In the genomic region with DNA sequence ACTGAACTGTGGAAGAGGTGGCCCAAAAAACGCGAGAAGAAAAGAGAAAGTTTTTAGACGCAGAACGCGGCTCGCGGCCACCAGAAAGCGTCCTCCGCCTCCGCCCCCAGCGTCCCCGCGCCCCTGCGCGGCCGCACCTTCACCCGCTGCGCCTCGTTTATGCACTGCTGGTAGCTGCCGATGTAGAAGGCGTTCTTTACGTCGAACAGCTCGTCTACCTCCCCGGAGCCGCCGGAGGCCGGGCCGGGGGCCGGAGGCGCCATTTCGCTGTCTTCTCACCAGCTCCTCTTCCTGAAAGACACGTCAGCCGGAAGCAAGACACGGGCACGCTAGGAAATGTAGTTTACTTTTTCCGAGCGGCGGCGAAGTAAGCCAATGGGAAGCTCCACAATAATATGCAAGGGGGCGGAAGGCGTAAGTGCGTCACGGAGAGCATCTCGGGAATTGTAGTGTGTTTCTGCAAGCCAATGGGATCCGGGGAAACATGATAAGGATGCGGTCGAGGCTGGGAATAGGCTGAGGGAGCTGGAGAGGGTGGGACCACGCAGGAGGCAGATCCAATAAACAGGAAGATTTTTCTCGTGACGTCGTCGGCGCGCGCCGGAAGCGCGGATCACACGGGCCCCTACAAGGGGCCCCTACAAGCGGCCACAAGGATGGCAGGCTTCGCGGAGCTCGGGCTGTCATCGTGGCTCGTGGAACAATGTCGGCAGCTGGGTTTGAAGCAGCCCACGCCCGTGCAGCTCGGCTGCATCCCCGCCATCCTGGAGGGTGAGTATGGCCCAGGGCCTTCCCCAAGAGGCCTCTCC, we compare ENCODE assay signal across 1 cellular context.
TF ChIP-seq lines count a peak whose summit lies in the region.

COPE (minus strand) TSS at position 302 of the 809 bp plus-strand sequence; CDS start at position 263, 39 bp downstream.
DDX49 (plus strand) TSS at position 630 of the 809 bp plus-strand sequence; CDS start at position 657, 27 bp downstream.

TF ChIP-seq in HepG2, 621 proteins besides CTCF, POLR2A, EP300 and RAD21 (continued from another document and continues in another):
- TF ChIP-seq, protein P1, sequence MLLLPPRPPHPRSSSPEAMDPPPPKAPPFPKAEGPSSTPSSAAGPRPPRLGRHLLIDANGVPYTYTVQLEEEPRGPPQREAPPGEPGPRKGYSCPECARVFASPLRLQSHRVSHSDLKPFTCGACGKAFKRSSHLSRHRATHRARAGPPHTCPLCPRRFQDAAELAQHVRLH (CRISPR knock-in tag; IDR thresholded peaks at IDR 0.05; ENCODE audit: borderline replicate concordance, low read depth), result peak; percentile 44; the same call in 1 of the 2 replicates
- no peak for TF ChIP-seq RFXAP (CRISPR knock-in tag; IDR thresholded peaks at IDR 0.05; ENCODE audit: borderline replicate concordance)
- no peak for TF ChIP-seq NFIB (CRISPR knock-in tag; IDR thresholded peaks at IDR 0.05; ENCODE audit: borderline replicate concordance)
- no peak for TF ChIP-seq MTF2 (CRISPR knock-in tag; IDR thresholded peaks at IDR 0.05; ENCODE audit: borderline replicate concordance)
- TF ChIP-seq, protein P2, sequence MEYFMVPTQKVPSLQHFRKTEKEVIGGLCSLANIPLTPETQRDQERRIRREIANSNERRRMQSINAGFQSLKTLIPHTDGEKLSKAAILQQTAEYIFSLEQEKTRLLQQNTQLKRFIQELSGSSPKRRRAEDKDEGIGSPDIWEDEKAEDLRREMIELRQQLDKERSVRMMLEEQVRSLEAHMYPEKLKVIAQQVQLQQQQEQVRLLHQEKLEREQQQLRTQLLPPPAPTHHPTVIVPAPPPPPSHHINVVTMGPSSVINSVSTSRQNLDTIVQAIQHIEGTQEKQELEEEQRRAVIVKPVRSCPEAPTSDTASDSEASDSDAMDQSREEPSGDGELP (IDR thresholded peaks at IDR 0.05; ENCODE audit: borderline replicate concordance, low read depth), result peak; percentile 78; the same call in 1 of the 2 replicates
- no peak for TF ChIP-seq HES4 (CRISPR knock-in tag; IDR thresholded peaks at IDR 0.05; ENCODE audit: borderline replicate concordance)
- TF ChIP-seq SOX6 (IDR thresholded peaks at IDR 0.05), result no peak
- TF ChIP-seq SOX6 (CRISPR knock-in tag; IDR thresholded peaks at IDR 0.05), result 0 out of 2 replicates have a peak, but pooled peaks have one; percentile 26
- TF ChIP-seq MED13 (CRISPR knock-in tag; IDR thresholded peaks at IDR 0.05), result peak; percentile 54; the same call in 1 of the 2 replicates
- TF ChIP-seq ZSCAN29 (CRISPR knock-in tag; conservative IDR thresholded peaks at IDR 0.05), result no peak
- TF ChIP-seq, protein P3, sequence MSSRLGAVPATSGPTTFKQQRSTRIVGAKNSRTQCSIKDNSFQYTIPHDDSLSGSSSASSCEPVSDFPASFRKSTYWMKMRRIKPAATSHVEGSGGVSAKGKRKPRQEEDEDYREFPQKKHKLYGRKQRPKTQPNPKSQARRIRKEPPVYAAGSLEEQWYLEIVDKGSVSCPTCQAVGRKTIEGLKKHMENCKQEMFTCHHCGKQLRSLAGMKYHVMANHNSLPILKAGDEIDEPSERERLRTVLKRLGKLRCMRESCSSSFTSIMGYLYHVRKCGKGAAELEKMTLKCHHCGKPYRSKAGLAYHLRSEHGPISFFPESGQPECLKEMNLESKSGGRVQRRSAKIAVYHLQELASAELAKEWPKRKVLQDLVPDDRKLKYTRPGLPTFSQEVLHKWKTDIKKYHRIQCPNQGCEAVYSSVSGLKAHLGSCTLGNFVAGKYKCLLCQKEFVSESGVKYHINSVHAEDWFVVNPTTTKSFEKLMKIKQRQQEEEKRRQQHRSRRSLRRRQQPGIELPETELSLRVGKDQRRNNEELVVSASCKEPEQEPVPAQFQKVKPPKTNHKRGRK (CRISPR knock-in tag; IDR thresholded peaks at IDR 0.05), result no peak
- no peak for TF ChIP-seq ZBTB21 (CRISPR knock-in tag; IDR thresholded peaks at IDR 0.05)
- TF ChIP-seq, protein P4, sequence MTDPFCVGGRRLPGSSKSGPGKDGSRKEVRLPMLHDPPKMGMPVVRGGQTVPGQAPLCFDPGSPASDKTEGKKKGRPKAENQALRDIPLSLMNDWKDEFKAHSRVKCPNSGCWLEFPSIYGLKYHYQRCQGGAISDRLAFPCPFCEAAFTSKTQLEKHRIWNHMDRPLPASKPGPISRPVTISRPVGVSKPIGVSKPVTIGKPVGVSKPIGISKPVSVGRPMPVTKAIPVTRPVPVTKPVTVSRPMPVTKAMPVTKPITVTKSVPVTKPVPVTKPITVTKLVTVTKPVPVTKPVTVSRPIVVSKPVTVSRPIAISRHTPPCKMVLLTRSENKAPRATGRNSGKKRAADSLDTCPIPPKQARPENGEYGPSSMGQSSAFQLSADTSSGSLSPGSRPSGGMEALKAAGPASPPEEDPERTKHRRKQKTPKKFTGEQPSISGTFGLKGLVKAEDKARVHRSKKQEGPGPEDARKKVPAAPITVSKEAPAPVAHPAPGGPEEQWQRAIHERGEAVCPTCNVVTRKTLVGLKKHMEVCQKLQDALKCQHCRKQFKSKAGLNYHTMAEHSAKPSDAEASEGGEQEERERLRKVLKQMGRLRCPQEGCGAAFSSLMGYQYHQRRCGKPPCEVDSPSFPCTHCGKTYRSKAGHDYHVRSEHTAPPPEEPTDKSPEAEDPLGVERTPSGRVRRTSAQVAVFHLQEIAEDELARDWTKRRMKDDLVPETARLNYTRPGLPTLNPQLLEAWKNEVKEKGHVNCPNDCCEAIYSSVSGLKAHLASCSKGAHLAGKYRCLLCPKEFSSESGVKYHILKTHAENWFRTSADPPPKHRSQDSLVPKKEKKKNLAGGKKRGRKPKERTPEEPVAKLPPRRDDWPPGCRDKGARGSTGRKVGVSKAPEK (CRISPR knock-in tag; IDR thresholded peaks at IDR 0.05; ENCODE audit: borderline replicate concordance), result no peak
- TF ChIP-seq ZNF607 (CRISPR knock-in tag; IDR thresholded peaks at IDR 0.05; ENCODE audit: borderline replicate concordance), result peak; percentile 50; the same call in 1 of the 2 replicates
- no peak for TF ChIP-seq DBP (CRISPR knock-in tag; IDR thresholded peaks at IDR 0.05; ENCODE audit: not compliant biosample characterization)
- TF ChIP-seq SRSF1 (optimal IDR thresholded peaks at IDR 0.05; ENCODE audit: low read depth, low read length), result peak; percentile 67
- TF ChIP-seq ATF1 (CRISPR knock-in tag; IDR thresholded peaks at IDR 0.05), result peak; percentile 99
- TF ChIP-seq CHD4 (IDR thresholded peaks at IDR 0.05; ENCODE audit: borderline replicate concordance, low read length), result no peak
- no peak for TF ChIP-seq ZNF292 (CRISPR knock-in tag; IDR thresholded peaks at IDR 0.05; ENCODE audit: borderline replicate concordance, low read depth)
- TF ChIP-seq SPEN (CRISPR knock-in tag; IDR thresholded peaks at IDR 0.05; ENCODE audit: low read depth), result no peak; the same call in 1 of the 2 replicates
- no peak for TF ChIP-seq RBM22 (optimal IDR thresholded peaks at IDR 0.05; ENCODE audit: low read length)
- 0 out of 2 replicates have a peak, but pooled peaks have one; percentile 43 for TF ChIP-seq RFXANK (CRISPR knock-in tag; IDR thresholded peaks at IDR 0.05)
- TF ChIP-seq POGZ (CRISPR knock-in tag; IDR thresholded peaks at IDR 0.05), result peak; percentile 33; the same call in 1 of the 2 replicates
- no peak for TF ChIP-seq ZNF460 (CRISPR knock-in tag; IDR thresholded peaks at IDR 0.05; ENCODE audit: borderline replicate concordance)
- TF ChIP-seq, protein P5, sequence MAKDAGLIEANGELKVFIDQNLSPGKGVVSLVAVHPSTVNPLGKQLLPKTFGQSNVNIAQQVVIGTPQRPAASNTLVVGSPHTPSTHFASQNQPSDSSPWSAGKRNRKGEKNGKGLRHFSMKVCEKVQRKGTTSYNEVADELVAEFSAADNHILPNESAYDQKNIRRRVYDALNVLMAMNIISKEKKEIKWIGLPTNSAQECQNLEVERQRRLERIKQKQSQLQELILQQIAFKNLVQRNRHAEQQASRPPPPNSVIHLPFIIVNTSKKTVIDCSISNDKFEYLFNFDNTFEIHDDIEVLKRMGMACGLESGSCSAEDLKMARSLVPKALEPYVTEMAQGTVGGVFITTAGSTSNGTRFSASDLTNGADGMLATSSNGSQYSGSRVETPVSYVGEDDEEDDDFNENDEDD (CRISPR knock-in tag; IDR thresholded peaks at IDR 0.05; ENCODE audit: borderline replicate concordance), result peak; percentile 35; the same call in 1 of the 2 replicates
- peak; percentile 96 for TF ChIP-seq GMEB2 (CRISPR knock-in tag; IDR thresholded peaks at IDR 0.05; ENCODE audit: low read depth)
- TF ChIP-seq YY1 (IDR thresholded peaks at IDR 0.05; ENCODE audit: insufficient read depth, insufficient replicate concordance, low read depth, low read length), result peak; percentile 92
- no peak for TF ChIP-seq ZSCAN5A (CRISPR knock-in tag; IDR thresholded peaks at IDR 0.05; ENCODE audit: borderline replicate concordance)
- 0 out of 2 replicates have a peak, but pooled peaks have one; percentile 29 for TF ChIP-seq AHR (CRISPR knock-in tag; IDR thresholded peaks at IDR 0.05)
- TF ChIP-seq ETV5 (CRISPR knock-in tag; IDR thresholded peaks at IDR 0.05; ENCODE audit: borderline replicate concordance), result peak; percentile 86
- TF ChIP-seq, protein P6, sequence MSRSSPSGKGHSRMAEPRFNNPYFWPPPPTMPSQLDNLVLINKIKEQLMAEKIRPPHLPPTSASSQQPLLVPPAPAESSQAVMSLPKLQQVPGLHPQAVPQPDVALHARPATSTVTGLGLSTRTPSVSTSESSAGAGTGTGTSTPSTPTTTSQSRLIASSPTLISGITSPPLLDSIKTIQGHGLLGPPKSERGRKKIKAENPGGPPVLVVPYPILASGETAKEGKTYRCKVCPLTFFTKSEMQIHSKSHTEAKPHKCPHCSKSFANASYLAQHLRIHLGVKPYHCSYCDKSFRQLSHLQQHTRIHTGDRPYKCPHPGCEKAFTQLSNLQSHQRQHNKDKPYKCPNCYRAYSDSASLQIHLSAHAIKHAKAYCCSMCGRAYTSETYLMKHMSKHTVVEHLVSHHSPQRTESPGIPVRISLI (CRISPR knock-in tag; IDR thresholded peaks at IDR 0.05; ENCODE audit: borderline replicate concordance), result no peak
- 0 out of 2 replicates have a peak, but pooled peaks have one; percentile 18 for TF ChIP-seq ZBTB26 (CRISPR knock-in tag; IDR thresholded peaks at IDR 0.05; ENCODE audit: borderline replicate concordance)
- 0 out of 2 replicates have a peak, but pooled peaks have one; percentile 28 for TF ChIP-seq ZNF766 (CRISPR knock-in tag; IDR thresholded peaks at IDR 0.05; ENCODE audit: borderline replicate concordance)
- TF ChIP-seq ZSCAN9 (CRISPR knock-in tag; IDR thresholded peaks at IDR 0.05; ENCODE audit: borderline replicate concordance), result no peak
- TF ChIP-seq ZNF354B (CRISPR knock-in tag; IDR thresholded peaks at IDR 0.05), result no peak
- no peak for TF ChIP-seq ZNF589 (CRISPR knock-in tag; conservative IDR thresholded peaks at IDR 0.05)
- TF ChIP-seq ZMYM4 (CRISPR knock-in tag; IDR thresholded peaks at IDR 0.05), result no peak
- no peak for TF ChIP-seq CBX2 (IDR thresholded peaks at IDR 0.05; ENCODE audit: low read depth, low read length)
- no peak for TF ChIP-seq CBX2 (CRISPR knock-in tag; IDR thresholded peaks at IDR 0.05; ENCODE audit: low read depth)
- TF ChIP-seq FOXP1 (IDR thresholded peaks at IDR 0.05), result 0 out of 2 replicates have a peak, but pooled peaks have one; percentile 26
- TF ChIP-seq FOXP1 (CRISPR knock-in tag; IDR thresholded peaks at IDR 0.05), result no peak
